35 cellular contexts compared by ENCODE assay signal in the genomic region with DNA sequence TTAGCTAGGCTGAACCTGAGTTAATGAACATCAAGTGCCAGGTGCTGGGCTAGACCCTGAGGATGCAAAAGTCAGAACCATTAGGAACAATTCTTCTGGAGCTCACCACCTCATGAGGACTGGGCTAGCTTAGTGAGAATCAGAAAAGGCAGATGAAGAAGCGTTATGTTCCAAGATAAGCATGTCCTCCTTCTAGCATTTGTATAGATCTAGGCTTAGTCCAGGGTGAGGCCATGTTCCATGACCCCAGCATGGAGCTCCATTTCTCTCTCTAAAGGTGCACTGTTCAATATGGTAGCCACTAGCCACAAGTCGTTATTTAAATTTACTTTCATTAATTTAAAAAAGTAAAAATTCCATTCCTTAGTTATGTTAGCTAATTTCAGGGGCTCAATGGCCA.
"Had no signal": no experiment of that assay in that cellular context is flagged by ENCODE, and none has a peak within 500 bp of the region (broad histone marks: within the 10 kb centered on the region; RNA-seq: fewer than 3 reads in every experiment).

No MANE protein-coding gene starts in this region.

- H3K36me3 ChIP-seq: MG63 had no signal

- H3K4me3 ChIP-seq: MG63 had no signal

- H3K9me3 ChIP-seq: MG63 had no signal

- DNase-seq: Karpas-422, Kasumi-1, MG63, MM.1S, MV-4-11, NCI-H1048, NCI-H1092, NCI-H1092 treated with DMSO at 0.1 percent for 48 hours, NCI-H1105, NCI-H1105 treated with DMSO at 0.1 percent for 48 hours, NCI-H1417, NCI-H1417 treated with DMSO at 0.1 percent for 48 hours, NCI-H1436, NCI-H1436 treated with DMSO at 0.1 percent for 48 hours, NCI-H146, NCI-H1694, NCI-H1694 treated with DMSO at 0.1 percent for 48 hours, NCI-H187, NCI-H187 treated with DMSO at 0.1 percent for 48 hours, NCI-H1930, NCI-H2029, NCI-H2029 treated with DMSO at 0.1 percent for 48 hours, NCI-H2081, NCI-H2081 treated with DMSO at 0.1 percent for 48 hours, NCI-H2107, NCI-H2171, NCI-H2171 treated with DMSO at 0.1 percent for 48 hours, NCI-H2227 treated with DMSO at 0.1 percent for 48 hours, NCI-H226, NCI-H345, NCI-H446, NCI-H446 treated with DMSO at 0.1 percent for 48 hours, NCI-H510A, NCI-H510A treated with DMSO at 0.1 percent for 48 hours, NCI-H524 had no signal
